Comparison of ENCODE assay signal across 16 cellular contexts in the genomic region with DNA sequence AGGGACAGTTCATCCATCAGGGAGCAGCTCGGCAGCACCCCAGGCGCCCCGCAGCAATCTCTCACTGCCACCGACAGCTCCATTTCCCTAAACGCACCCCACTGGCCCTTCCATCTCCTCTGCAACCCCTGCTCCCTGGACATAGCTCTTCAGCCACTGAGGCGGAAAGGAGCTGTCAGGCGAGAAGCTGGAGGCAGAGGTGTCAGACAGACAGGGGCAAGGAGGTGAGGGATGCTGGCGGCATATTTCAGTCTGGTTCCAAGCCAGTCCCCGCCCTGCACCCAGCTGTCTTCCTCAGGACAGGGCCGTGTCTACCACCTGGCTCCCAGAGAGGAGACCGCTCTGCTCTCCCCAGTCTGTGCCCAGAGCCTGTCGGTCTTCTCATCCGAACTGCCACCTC. TPM values are rescaled to one million over a fixed set of nuclear protein-coding genes. Genes with fewer than 3 reads are reported as not detected.
DNase-seq lines count a peak whose midpoint lies in the region; ATAC-seq and TF ChIP-seq lines count a peak whose summit lies in the region.
"Had no signal": no experiment of that assay in that cellular context is flagged by ENCODE, and none has a peak within 500 bp of the region (broad histone marks: within the 10 kb centered on the region; RNA-seq: fewer than 3 reads in every experiment).

No MANE protein-coding gene starts in this region.

- no peaks in the 10 kb centered on the region for H3K9me3 ChIP-seq in endocrine pancreas (ENCODE audit: control insufficient read depth, low read length)

- TF ChIP-seq CTCF in nephron progenitor cell (IDR thresholded peaks at IDR 0.05) (no peak), omental fat pad (IDR thresholded peaks at IDR 0.05) (no peak)

- peaks cover 17% of the 10 kb centered on the region for H3K4me1 ChIP-seq in endocrine pancreas (ENCODE audit: control insufficient read depth, insufficient read depth, low read length)

- DNase-seq in H7 (peak; percentile 24), nephron progenitor cell (peak; percentile 17), omental fat pad (ENCODE audit: low spot score) (no peak), NAMALWA (ENCODE audit: low spot score) (no peak)
- no peak for DNase-seq in activated naive CD4-positive, alpha-beta T cell treated with anti-CD3 and anti-CD28 coated beads, Interleukin-2, amount 50 U/mL, for 16 hours
- DNase-seq: CD4-positive, alpha-beta memory T cell; DND-41; H9; NCI-H187; NCI-H345; NCI-H526 treated with DMSO at 0.1 percent for 48 hours; SHP77 treated with DMSO at 0.1 percent for 48 hours had no signal

- H3K27ac Mint-ChIP-seq in nephron progenitor cell: peak overlapping the region; percentile 84
- H3K27ac Mint-ChIP-seq: CD4-positive, alpha-beta memory T cell had no signal

- H3K27me3 ChIP-seq in H7 (ENCODE audit: control insufficient read depth, insufficient read depth, low read length) (no peaks in the 10 kb centered on the region), endocrine pancreas (ENCODE audit: control insufficient read depth, insufficient read depth, low read length) (no peaks in the 10 kb centered on the region)

- no peaks in the 10 kb centered on the region for H3K9me3 Mint-ChIP-seq in nephron progenitor cell
- H3K9me3 Mint-ChIP-seq: CD4-positive, alpha-beta memory T cell; H9; IgD-negative memory B cell had no signal

- peaks cover 50% of the 10 kb centered on the region for H3K4me1 Mint-ChIP-seq in nephron progenitor cell

- peaks cover 65% of the 10 kb centered on the region for H3K36me3 Mint-ChIP-seq in nephron progenitor cell (ENCODE audit: low read depth)

- H3K36me3 ChIP-seq in H7 (replicated peaks; ENCODE audit: control insufficient read depth, insufficient read depth, low read length): peaks cover 90% of the 10 kb centered on the region
- peaks cover 11% of the 10 kb centered on the region for H3K36me3 ChIP-seq in endocrine pancreas (ENCODE audit: control insufficient read depth, insufficient read depth, low read length)

- ATAC-seq in omental fat pad (ENCODE audit: low FRiP score) (no peak), HG02852 (IDR thresholded peaks at IDR 0.05; ENCODE audit: unreplicated experiment) (no peak)

- H3K4me3 ChIP-seq in H7 (ENCODE audit: insufficient read depth, low read depth, low read length) (no peak overlapping the region), endocrine pancreas (ENCODE audit: control insufficient read depth, insufficient read depth, low read length) (no peak overlapping the region)
- H3K4me3 ChIP-seq: GM12878 had no signal

- peaks cover 4% of the 10 kb centered on the region for H3K27me3 Mint-ChIP-seq in nephron progenitor cell (ENCODE audit: low read depth, poor library complexity)
- H3K27me3 Mint-ChIP-seq: CD4-positive, alpha-beta memory T cell; IgD-negative memory B cell had no signal

- H3K4me3 Mint-ChIP-seq in nephron progenitor cell: no peak overlapping the region
- H3K4me3 Mint-ChIP-seq: CD4-positive, alpha-beta memory T cell; H9; IgD-negative memory B cell had no signal

- H3K9ac ChIP-seq in endocrine pancreas (ENCODE audit: control insufficient read depth, insufficient read depth, low read length): peak overlapping the region; percentile 36

RNA-seq across cellular contexts. Expression of a gene that starts 9.7 kb away (rescaled TPM):
- 235 and 260 TPM in 2 replicates for total RNA-seq in H7 (2014; rRNA removed; shearing (Covaris generic))
- total RNA-seq in omental fat pad: 100 to 1,000 TPM in 3 of 4 donors, 10 to 100 TPM in 1; 91.6 to 133 (median 111) TPM

RNA-seq across cellular contexts. Expression of a gene that starts 21.3 kb away (rescaled TPM):
- 0.28 and 0.85 TPM in 2 replicates for total RNA-seq in H7 (2014; rRNA removed; shearing (Covaris generic))
- under 1 TPM; 0.19 to 0.96 (median 0.49) TPM for total RNA-seq in omental fat pad

RNA-seq across cellular contexts. Expression of a gene that starts 43.9 kb away (rescaled TPM):
- total RNA-seq in H7 (2014; rRNA removed; shearing (Covaris generic)): 14.7 and 18.1 TPM in 2 replicates
- total RNA-seq in omental fat pad: 10 to 100 TPM; 16.2 to 18.8 (median 18.0) TPM

RNA-seq across cellular contexts. Expression of a gene that starts 57.5 kb away (rescaled TPM):
- 32.8 and 46.1 TPM in 2 replicates for total RNA-seq in H7 (2014; rRNA removed; shearing (Covaris generic))
- total RNA-seq in omental fat pad: 10 to 100 TPM; 42.2 to 62.9 (median 49.8) TPM

Comparison
In these comparisons a context has a peak if more than half of its experiments do, and no peak if none do; other contexts are left out.
1. DNase-seq: peak in H7 (single experiment) and nephron progenitor cell (single experiment); none in activated naive CD4-positive, alpha-beta T cell treated with anti-CD3 and anti-CD28 coated beads, Interleukin-2, amount 50 U/mL, for 16 hours (single experiment), omental fat pad (single experiment) and NAMALWA (single experiment).